Comparison of ENCODE assay signal across 16 cellular contexts in the genomic region with DNA sequence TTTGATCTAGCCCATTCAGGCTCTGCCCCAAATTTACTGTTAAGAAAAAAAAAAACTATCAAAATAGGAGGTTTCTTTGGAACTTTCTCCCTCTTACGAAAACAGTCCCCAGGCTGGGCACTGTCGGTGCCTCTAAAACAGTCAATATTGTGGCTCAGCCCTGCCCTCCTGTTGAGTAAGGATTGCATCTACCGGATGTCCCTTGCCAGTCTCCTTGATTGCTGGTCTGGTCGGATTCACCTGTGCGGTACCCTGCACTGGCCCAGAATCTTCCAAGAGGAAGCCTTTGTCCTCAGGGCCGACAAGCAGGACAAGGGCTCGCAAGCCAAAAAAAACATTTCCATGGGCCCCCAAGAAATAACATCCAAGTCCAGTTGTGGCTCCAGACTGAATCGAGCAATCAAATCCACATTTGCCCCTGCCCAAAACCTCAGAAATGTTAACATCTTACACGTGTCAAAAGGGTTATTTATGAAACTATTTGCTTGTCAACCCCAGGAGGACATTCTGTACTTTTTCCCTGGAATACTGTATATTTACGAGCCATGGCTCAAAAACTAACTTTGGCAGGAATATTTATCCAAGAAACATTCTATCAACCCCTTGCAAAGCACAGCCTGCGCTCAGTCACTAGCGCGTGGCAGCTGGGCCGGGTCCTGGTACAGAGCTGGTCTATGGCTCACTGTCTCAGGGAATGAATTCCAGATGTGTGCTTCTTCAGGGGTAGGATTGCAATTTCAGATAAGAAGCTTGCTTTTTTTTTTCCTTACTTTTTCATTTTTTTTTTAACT.
DNase-seq lines count a peak whose midpoint lies in the region; ATAC-seq and TF ChIP-seq lines count a peak whose summit lies in the region.
"Had no signal": no experiment of that assay in that cellular context is flagged by ENCODE, and none has a peak within 500 bp of the region (broad histone marks: within the 10 kb centered on the region; RNA-seq: fewer than 3 reads in every experiment).

No MANE protein-coding gene starts in this region.

- no peaks in the 10 kb centered on the region for H3K9me3 Mint-ChIP-seq in CD14-positive monocyte
- H3K9me3 Mint-ChIP-seq: activated CD4-positive, alpha-beta T cell treated with anti-CD3 and anti-CD28 coated beads, Interleukin-2, amount 10 ng/mL, durations not matched to agents 7 days and 5 days; memory B cell; stimulated activated naive CD8-positive, alpha-beta T cell treated with anti-CD3 and anti-CD28 coated beads, Interleukin-15, Interleukin-2, amounts not matched to agents 100 ng/mL and 50 ng/mL, for 24 hours had no signal

- peaks cover 6 to 10% (median 7%) of the 10 kb centered on the region in 3 donors for H3K27me3 Mint-ChIP-seq in CD14-positive monocyte (ENCODE audit: low read depth in 3 of 3)

- H3K4me3 ChIP-seq in mucosa of descending colon (no peak overlapping the region), upper lobe of right lung (no peak overlapping the region)

- peak overlapping the region in 1 of 7 donors; percentile 65 for H3K27ac Mint-ChIP-seq in CD14-positive monocyte
- H3K27ac Mint-ChIP-seq: activated CD4-positive, alpha-beta T cell treated with anti-CD3 and anti-CD28 coated beads, Interleukin-2, amount 10 ng/mL, durations not matched to agents 7 days and 5 days; memory B cell; stimulated activated naive CD8-positive, alpha-beta T cell treated with anti-CD3 and anti-CD28 coated beads, Interleukin-15, Interleukin-2, amounts not matched to agents 100 ng/mL and 50 ng/mL, for 24 hours had no signal

- no peaks in the 10 kb centered on the region for H3K36me3 Mint-ChIP-seq in CD14-positive monocyte
- H3K36me3 Mint-ChIP-seq: memory B cell had no signal

- no peak overlapping the region for H3K4me3 Mint-ChIP-seq in CD14-positive monocyte
- H3K4me3 Mint-ChIP-seq: activated CD4-positive, alpha-beta T cell treated with anti-CD3 and anti-CD28 coated beads, Interleukin-2, amount 10 ng/mL, durations not matched to agents 7 days and 5 days; memory B cell; stimulated activated naive CD8-positive, alpha-beta T cell treated with anti-CD3 and anti-CD28 coated beads, Interleukin-15, Interleukin-2, amounts not matched to agents 100 ng/mL and 50 ng/mL, for 24 hours had no signal

- H3K9me3 ChIP-seq in mucosa of descending colon (no peaks in the 10 kb centered on the region), upper lobe of right lung (no peaks in the 10 kb centered on the region)

- ATAC-seq in SK-N-SH treated with all-trans-retinoic acid at 6 μM for 48 hours = peak; percentile 95
- peak; percentile 34 for ATAC-seq in mucosa of descending colon
- peak; percentile 76 for ATAC-seq in upper lobe of right lung
- no peak for ATAC-seq in HG02870 (IDR thresholded peaks at IDR 0.05; ENCODE audit: unreplicated experiment)

- H3K27me3 ChIP-seq in upper lobe of right lung = no peaks in the 10 kb centered on the region

- H3K36me3 ChIP-seq in mucosa of descending colon (ENCODE audit: low read depth) = no peaks in the 10 kb centered on the region
- no peaks in the 10 kb centered on the region for H3K36me3 ChIP-seq in upper lobe of right lung

- H3K4me1 ChIP-seq in mucosa of descending colon (ENCODE audit: low read depth) = no peaks in the 10 kb centered on the region
- peaks cover 12% of the 10 kb centered on the region for H3K4me1 ChIP-seq in upper lobe of right lung
- H3K4me1 ChIP-seq: parathyroid adenoma had no signal

- intact Hi-C loops in mucosa of descending colon (cut with DNase I, micrococcal nuclease) = no loop called here
- intact Hi-C loops in upper lobe of right lung (cut with DNase I) = no loop called here
- intact Hi-C loops in CD14-positive monocyte (cut with micrococcal nuclease) = no loop called here

- DNase-seq in fibroblast of peridontal ligament (ENCODE audit: extremely low read depth) = peak; percentile 93
- peak; percentile 16 to 67 (median 25) for DNase-seq in mucosa of descending colon
- DNase-seq in upper lobe of right lung = peak; percentile 67
- DNase-seq in CD14-positive monocyte (ENCODE audit: low spot score) = no peak
- no peak for DNase-seq in GM20000 (ENCODE audit: low spot score)
- DNase-seq: activated CD4-positive, alpha-beta T cell treated with anti-CD3 and anti-CD28 coated beads, Interleukin-2, amount 10 ng/mL, durations not matched to agents 7 days and 5 days; activated effector memory CD4-positive, alpha-beta T cell treated with anti-CD3 and anti-CD28 coated beads, Interleukin-2, amount 50 U/mL, for 16 hours; DMS79; NCI-H1092 treated with DMSO at 0.1 percent for 48 hours; NCI-H510A; stimulated activated CD4-positive, alpha-beta T cell treated with anti-CD3 and anti-CD28 coated beads, Interleukin-4, amount 100 ng/mL, for 4 hours had no signal

- TF ChIP-seq CTCF in mucosa of descending colon (IDR thresholded peaks at IDR 0.05) = no peak
- no peak for TF ChIP-seq CTCF in upper lobe of right lung (IDR thresholded peaks at IDR 0.05)
- TF ChIP-seq CTCF in CD14-positive monocyte (IDR thresholded peaks at IDR 0.05) = no peak
- no peak for TF ChIP-seq CTCF in GM20000 (IDR thresholded peaks at IDR 0.05; ENCODE audit: extremely low read depth, missing control alignments)

- no peaks in the 10 kb centered on the region for H3K4me1 Mint-ChIP-seq in CD14-positive monocyte
- H3K4me1 Mint-ChIP-seq: activated CD4-positive, alpha-beta T cell treated with anti-CD3 and anti-CD28 coated beads, Interleukin-2, amount 10 ng/mL, durations not matched to agents 7 days and 5 days had no signal

- peak overlapping the region; percentile 63 for H3K27ac ChIP-seq in upper lobe of right lung
- H3K27ac ChIP-seq: parathyroid adenoma had no signal

TF ChIP-seq in SK-N-SH treated with all-trans-retinoic acid at 6 μM for 48 hours, 23 proteins besides CTCF, POLR2A, EP300 and RAD21:
- TF ChIP-seq GLIS3 (CRISPR knock-in tag; IDR thresholded peaks at IDR 0.05) (no peak), ZFP3 (CRISPR knock-in tag; IDR thresholded peaks at IDR 0.05) (no peak), PPARA (CRISPR knock-in tag; IDR thresholded peaks at IDR 0.05; ENCODE audit: borderline replicate concordance) (no peak), CSDC2 (CRISPR knock-in tag; IDR thresholded peaks at IDR 0.05) (no peak), TCF4 (CRISPR knock-in tag; IDR thresholded peaks at IDR 0.05; ENCODE audit: borderline replicate concordance) (no peak), ZC3H10 (CRISPR knock-in tag; IDR thresholded peaks at IDR 0.05) (no peak), ZFP30 (CRISPR knock-in tag; IDR thresholded peaks at IDR 0.05) (no peak), ESRRG (CRISPR knock-in tag; IDR thresholded peaks at IDR 0.05) (no peak), BACH2 (CRISPR knock-in tag; IDR thresholded peaks at IDR 0.05; ENCODE audit: borderline replicate concordance) (no peak)
- TF ChIP-seq, protein P1, sequence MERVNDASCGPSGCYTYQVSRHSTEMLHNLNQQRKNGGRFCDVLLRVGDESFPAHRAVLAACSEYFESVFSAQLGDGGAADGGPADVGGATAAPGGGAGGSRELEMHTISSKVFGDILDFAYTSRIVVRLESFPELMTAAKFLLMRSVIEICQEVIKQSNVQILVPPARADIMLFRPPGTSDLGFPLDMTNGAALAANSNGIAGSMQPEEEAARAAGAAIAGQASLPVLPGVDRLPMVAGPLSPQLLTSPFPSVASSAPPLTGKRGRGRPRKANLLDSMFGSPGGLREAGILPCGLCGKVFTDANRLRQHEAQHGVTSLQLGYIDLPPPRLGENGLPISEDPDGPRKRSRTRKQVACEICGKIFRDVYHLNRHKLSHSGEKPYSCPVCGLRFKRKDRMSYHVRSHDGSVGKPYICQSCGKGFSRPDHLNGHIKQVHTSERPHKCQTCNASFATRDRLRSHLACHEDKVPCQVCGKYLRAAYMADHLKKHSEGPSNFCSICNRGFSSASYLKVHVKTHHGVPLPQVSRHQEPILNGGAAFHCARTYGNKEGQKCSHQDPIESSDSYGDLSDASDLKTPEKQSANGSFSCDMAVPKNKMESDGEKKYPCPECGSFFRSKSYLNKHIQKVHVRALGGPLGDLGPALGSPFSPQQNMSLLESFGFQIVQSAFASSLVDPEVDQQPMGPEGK (CRISPR knock-in tag; IDR thresholded peaks at IDR 0.05; ENCODE audit: borderline replicate concordance) = no peak
- TF ChIP-seq, protein P2, sequence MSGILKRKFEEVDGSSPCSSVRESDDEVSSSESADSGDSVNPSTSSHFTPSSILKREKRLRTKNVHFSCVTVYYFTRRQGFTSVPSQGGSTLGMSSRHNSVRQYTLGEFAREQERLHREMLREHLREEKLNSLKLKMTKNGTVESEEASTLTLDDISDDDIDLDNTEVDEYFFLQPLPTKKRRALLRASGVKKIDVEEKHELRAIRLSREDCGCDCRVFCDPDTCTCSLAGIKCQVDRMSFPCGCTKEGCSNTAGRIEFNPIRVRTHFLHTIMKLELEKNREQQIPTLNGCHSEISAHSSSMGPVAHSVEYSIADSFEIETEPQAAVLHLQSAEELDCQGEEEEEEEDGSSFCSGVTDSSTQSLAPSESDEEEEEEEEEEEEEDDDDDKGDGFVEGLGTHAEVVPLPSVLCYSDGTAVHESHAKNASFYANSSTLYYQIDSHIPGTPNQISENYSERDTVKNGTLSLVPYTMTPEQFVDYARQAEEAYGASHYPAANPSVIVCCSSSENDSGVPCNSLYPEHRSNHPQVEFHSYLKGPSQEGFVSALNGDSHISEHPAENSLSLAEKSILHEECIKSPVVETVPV (CRISPR knock-in tag; IDR thresholded peaks at IDR 0.05) = no peak
- TF ChIP-seq, protein P3, sequence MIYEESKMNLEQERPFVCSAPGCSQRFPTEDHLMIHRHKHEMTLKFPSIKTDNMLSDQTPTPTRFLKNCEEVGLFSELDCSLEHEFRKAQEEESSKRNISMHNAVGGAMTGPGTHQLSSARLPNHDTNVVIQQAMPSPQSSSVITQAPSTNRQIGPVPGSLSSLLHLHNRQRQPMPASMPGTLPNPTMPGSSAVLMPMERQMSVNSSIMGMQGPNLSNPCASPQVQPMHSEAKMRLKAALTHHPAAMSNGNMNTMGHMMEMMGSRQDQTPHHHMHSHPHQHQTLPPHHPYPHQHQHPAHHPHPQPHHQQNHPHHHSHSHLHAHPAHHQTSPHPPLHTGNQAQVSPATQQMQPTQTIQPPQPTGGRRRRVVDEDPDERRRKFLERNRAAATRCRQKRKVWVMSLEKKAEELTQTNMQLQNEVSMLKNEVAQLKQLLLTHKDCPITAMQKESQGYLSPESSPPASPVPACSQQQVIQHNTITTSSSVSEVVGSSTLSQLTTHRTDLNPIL (CRISPR knock-in tag; IDR thresholded peaks at IDR 0.05; ENCODE audit: low read depth) = no peak

Comparison
In these comparisons a context has a peak if more than half of its experiments do, and no peak if none do; other contexts are left out.
1. DNase-seq: peak in fibroblast of peridontal ligament (single experiment), mucosa of descending colon (3 of 3) and upper lobe of right lung (single experiment); none in CD14-positive monocyte (single experiment) and GM20000 (single experiment).